In genomic region chrX:155957843-155958242, GRCh38 we compare ENCODE assay signal across 22 cellular contexts. TPM values are rescaled to one million over a fixed set of nuclear protein-coding genes. Genes with fewer than 3 reads are reported as not detected.
"Had no signal": no experiment of that assay in that cellular context is flagged by ENCODE, and none has a peak within 500 bp of the region (broad histone marks: within the 10 kb centered on the region; RNA-seq: fewer than 3 reads in every experiment).

No MANE protein-coding gene starts in this region.

- FAIRE-seq: bronchial epithelial cell, islet of Langerhans had no signal

- H3K4me3 Mint-ChIP-seq: activated naive CD4-positive, alpha-beta T cell treated with anti-CD3 and anti-CD28 coated beads for 36 hours; activated T-cell treated with anti-CD3 and anti-CD28 coated beads, Interleukin-2, amount 50 U/mL, for 72 hours; neural crest cell had no signal

- H3K9me3 ChIP-seq: mucosa of descending colon, upper lobe of right lung had no signal

- H3K36me3 ChIP-seq: upper lobe of right lung had no signal

- ATAC-seq: activated T-cell treated with anti-CD3 and anti-CD28 coated beads, Interleukin-2, amount 50 U/mL, for 72 hours; left ventricle myocardium superior; mucosa of descending colon; upper lobe of right lung had no signal

- H3K27ac ChIP-seq: coronary artery, hepatocyte, upper lobe of right lung had no signal

- H3K4me1 ChIP-seq: upper lobe of right lung had no signal

- H3K9me3 Mint-ChIP-seq: activated naive CD4-positive, alpha-beta T cell treated with anti-CD3 and anti-CD28 coated beads for 36 hours had no signal

- DNase-seq: activated CD4-positive, alpha-beta T cell treated with anti-CD3 and anti-CD28 coated beads for 4 hours; activated CD4-positive, alpha-beta T cell treated with anti-CD3 and anti-CD28 coated beads, Interleukin-2, amount 50 U/mL, for 48 hours; activated CD4-positive, CD25-positive, alpha-beta regulatory T cell; activated effector memory CD4-positive, alpha-beta T cell treated with Interleukin-2 at 50 U/mL for 16 hours; activated naive CD4-positive, alpha-beta T cell treated with anti-CD3 and anti-CD28 coated beads for 36 hours; activated T-cell treated with anti-CD3 and anti-CD28 coated beads, Interleukin-2, amount 50 U/mL, for 72 hours; amygdala; cerebellar nuclear complex; foreskin melanocyte; left ventricle myocardium superior; mammary epithelial cell; mucosa of descending colon; occipital lobe; stimulated activated CD4-positive, alpha-beta T cell treated with anti-CD3 and anti-CD28 coated beads, Interleukin-2, amount 100 ng/mL, for 48 hours; stimulated activated naive CD4-positive, alpha-beta T cell treated with Interleukin-2 at 50 U/mL for 16 hours; T-helper 9 cell; upper lobe of right lung had no signal

- H3K27ac Mint-ChIP-seq: activated naive CD4-positive, alpha-beta T cell treated with anti-CD3 and anti-CD28 coated beads for 36 hours; activated T-cell treated with anti-CD3 and anti-CD28 coated beads, Interleukin-2, amount 50 U/mL, for 72 hours had no signal

- H3K4me3 ChIP-seq: coronary artery, hepatocyte, mucosa of descending colon, upper lobe of right lung had no signal

- H3K79me2 ChIP-seq: hepatocyte had no signal

- H3K4me1 Mint-ChIP-seq: neural crest cell had no signal

- H2AFZ ChIP-seq: hepatocyte had no signal

- H3K27me3 ChIP-seq: hepatocyte, upper lobe of right lung had no signal

RNA-seq across cellular contexts. Expression of gene IL9R, which starts 39.7 kb away (rescaled TPM):
- total RNA-seq: bronchial epithelial cell, hepatocyte, left ventricle myocardium superior, neural crest cell had no signal
- polyA plus RNA-seq: hepatocyte had no signal
